In the genomic region with DNA sequence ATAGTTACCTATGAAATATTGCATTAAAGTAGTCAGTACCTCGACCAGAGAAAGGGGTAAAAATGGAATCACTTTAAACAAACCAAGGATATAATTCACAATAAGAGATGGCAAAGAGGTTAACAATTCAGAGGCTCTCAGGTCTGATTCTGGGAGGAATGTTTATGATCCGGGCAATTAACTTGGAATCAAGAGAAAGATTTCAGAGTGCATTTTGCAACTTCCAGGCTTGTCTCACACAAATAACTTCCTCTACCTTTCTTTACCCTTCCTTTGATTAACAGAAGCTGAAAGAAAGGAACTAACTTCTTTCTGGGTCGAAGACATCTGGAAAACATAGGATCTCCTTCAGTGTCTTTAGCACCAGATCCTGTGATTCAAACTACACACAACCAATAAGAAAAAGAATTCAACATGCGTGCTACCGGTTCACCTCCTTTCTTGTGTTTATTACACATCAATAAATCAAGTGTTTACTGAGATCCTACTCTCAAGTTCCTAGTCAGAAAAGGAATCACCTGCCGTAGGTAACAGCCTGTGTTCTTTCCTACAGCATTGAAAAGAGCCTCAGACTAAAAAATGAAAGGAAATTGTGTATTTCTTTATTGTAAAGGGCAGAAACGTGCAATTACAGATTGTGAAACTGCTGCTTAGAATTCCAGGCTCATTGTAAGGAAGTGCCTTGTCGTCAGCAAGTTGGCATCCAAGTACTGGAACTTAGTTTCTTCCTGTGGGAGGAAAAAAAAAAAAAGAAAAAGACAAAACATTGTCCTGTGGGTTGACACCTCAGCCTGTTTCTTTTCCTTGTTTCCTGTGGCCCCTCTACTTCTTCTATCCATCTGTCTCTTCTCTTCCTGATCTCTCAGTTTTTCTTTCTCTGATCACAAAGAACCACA, we compare ENCODE assay signal across 13 cellular contexts. TPM values are rescaled to one million over a fixed set of nuclear protein-coding genes. Genes with fewer than 3 reads are reported as not detected.
A peak's percentile ranks its signal among the peaks of the same experiment; 100 is the strongest.
DNase-seq lines count a peak whose midpoint lies in the region; ATAC-seq and TF ChIP-seq lines count a peak whose summit lies in the region.
"Had no signal": no experiment of that assay in that cellular context is flagged by ENCODE, and none has a peak within 500 bp of the region (broad histone marks: within the 10 kb centered on the region; RNA-seq: fewer than 3 reads in every experiment).

No MANE protein-coding gene starts in this region.

- H3K27me3 Mint-ChIP-seq in CD4-positive, CD25-positive, alpha-beta regulatory T cell = no peaks in the 10 kb centered on the region
- H3K27me3 Mint-ChIP-seq: brain had no signal

- H3K36me3 Mint-ChIP-seq in CD4-positive, CD25-positive, alpha-beta regulatory T cell = no peaks in the 10 kb centered on the region
- H3K36me3 Mint-ChIP-seq: brain had no signal

- TF ChIP-seq CTCF in fibroblast of mammary gland (conservative IDR thresholded peaks at IDR 0.05; ENCODE audit: control insufficient read depth, insufficient read depth, low read depth, low read length) (no peak), osteoblast (IDR thresholded peaks at IDR 0.05; ENCODE audit: extremely low read depth, low read depth, low read length) (no peak), sigmoid colon (IDR thresholded peaks at IDR 0.05) (no peak)

- no peaks in the 10 kb centered on the region for H3K27me3 ChIP-seq in CD4-positive, CD25-positive, alpha-beta regulatory T cell (ENCODE audit: control insufficient read depth, insufficient read depth, low read length)
- H3K27me3 ChIP-seq in osteoblast (ENCODE audit: insufficient read depth, low read length) (no peaks in the 10 kb centered on the region), sigmoid colon (no peaks in the 10 kb centered on the region)

- no peaks in the 10 kb centered on the region for H3K9me3 ChIP-seq in CD4-positive, CD25-positive, alpha-beta regulatory T cell (ENCODE audit: control insufficient read depth in 2 of 2, low read length in 2 of 2)
- H3K9me3 ChIP-seq in osteoblast (ENCODE audit: low read depth, low read length) = no peaks in the 10 kb centered on the region
- no peaks in the 10 kb centered on the region for H3K9me3 ChIP-seq in sigmoid colon

- no peaks in the 10 kb centered on the region for H3K36me3 ChIP-seq in CD4-positive, CD25-positive, alpha-beta regulatory T cell (ENCODE audit: control insufficient read depth, insufficient read depth, low read length)
- H3K36me3 ChIP-seq in osteoblast (ENCODE audit: insufficient read depth, low read length) = no peaks in the 10 kb centered on the region
- H3K36me3 ChIP-seq in sigmoid colon = no peaks in the 10 kb centered on the region

- peaks cover 0 to 6% (median 0%) of the 10 kb centered on the region in 7 donors for H3K9me3 Mint-ChIP-seq in CD4-positive, CD25-positive, alpha-beta regulatory T cell

- 11 to 40% methylated on average over 8 of the region's 8 CpGs for WGBS in sigmoid colon, 2 donors

- peak overlapping the region; percentile 60 for H3K4me2 ChIP-seq in osteoblast (ENCODE audit: insufficient read depth, low read length)

- H2AFZ ChIP-seq in osteoblast (ENCODE audit: low read length) = peak overlapping the region; percentile 84

- H3K27ac Mint-ChIP-seq in CD4-positive, CD25-positive, alpha-beta regulatory T cell = peak overlapping the region; percentile 14 to 61 (median 52)
- H3K27ac Mint-ChIP-seq: brain had no signal

- TF ChIP-seq EP300 in sigmoid colon (IDR thresholded peaks at IDR 0.05) = no peak

- TF ChIP-seq POLR2A in sigmoid colon (IDR thresholded peaks at IDR 0.05) = no peak

- intact Hi-C loops in sigmoid colon (cut with DNase I) = no loop called here

- no peaks in the 10 kb centered on the region for H3K79me2 ChIP-seq in osteoblast (ENCODE audit: insufficient read depth, low read length)

- no peak overlapping the region for H3K27ac ChIP-seq in CD4-positive, CD25-positive, alpha-beta regulatory T cell (ENCODE audit: insufficient read depth, low read length, poor library complexity, severe bottlenecking)
- H3K27ac ChIP-seq in osteoblast (ENCODE audit: low read depth, low read length) (no peak overlapping the region), sigmoid colon (no peak overlapping the region)

- ATAC-seq in CD4-positive, CD25-positive, alpha-beta regulatory T cell (ENCODE audit: low read depth in 2 of 2) = no peak
- ATAC-seq in HG03521 (IDR thresholded peaks at IDR 0.05; ENCODE audit: unreplicated experiment) = no peak
- ATAC-seq: stimulated activated naive CD8-positive, alpha-beta T cell treated with anti-CD3 and anti-CD28 coated beads, Interleukin-15, Interleukin-2, amounts not matched to agents 100 U/mL and 50 U/mL, for 24 hours had no signal

- H3K4me3 Mint-ChIP-seq in CD4-positive, CD25-positive, alpha-beta regulatory T cell = no peak overlapping the region
- H3K4me3 Mint-ChIP-seq: brain had no signal

- no peak for DNase-seq in CD4-positive, CD25-positive, alpha-beta regulatory T cell
- DNase-seq in NCI-H460 (ENCODE audit: extremely low read depth, low read depth) = peak; percentile 7
- DNase-seq in fibroblast of mammary gland (ENCODE audit: low read depth) = peak; percentile 33
- no peak for DNase-seq in osteoblast (ENCODE audit: insufficient read length, low spot score, missing footprints)
- no peak for DNase-seq in ecto neural progenitor cell (ENCODE audit: low spot score)
- no peak for DNase-seq in sigmoid colon
- DNase-seq in OCI-M1 (lab: John Stamatoyannopoulos, UW) = no peak
- DNase-seq: activated T-cell treated with anti-CD3 and anti-CD28 coated beads for 4 hours; NCI-H2029; stimulated activated naive CD8-positive, alpha-beta T cell treated with anti-CD3 and anti-CD28 coated beads, Interleukin-15, Interleukin-2, amounts not matched to agents 100 U/mL and 50 U/mL, for 24 hours had no signal

- H3K4me3 ChIP-seq in CD4-positive, CD25-positive, alpha-beta regulatory T cell (ENCODE audit: low read depth, low read length) = no peak overlapping the region
- H3K4me3 ChIP-seq in fibroblast of mammary gland (ENCODE audit: control insufficient read depth, low read depth, low read length) (no peak overlapping the region), osteoblast (ENCODE audit: insufficient read depth, low read length) (peak overlapping the region; percentile 45), sigmoid colon (no peak overlapping the region)

- no peaks in the 10 kb centered on the region for H4K20me1 ChIP-seq in osteoblast (ENCODE audit: insufficient read depth, low read length)

- peaks cover 13 to 38% (median 19%) of the 10 kb centered on the region in 4 donors for H3K4me1 Mint-ChIP-seq in CD4-positive, CD25-positive, alpha-beta regulatory T cell

- no peaks in the 10 kb centered on the region for H3K4me1 ChIP-seq in CD4-positive, CD25-positive, alpha-beta regulatory T cell (ENCODE audit: control insufficient read depth, insufficient read depth, low read length, poor library complexity, severe bottlenecking)
- H3K4me1 ChIP-seq in osteoblast (ENCODE audit: insufficient read depth, low read length) (no peaks in the 10 kb centered on the region), sigmoid colon (no peaks in the 10 kb centered on the region)

RNA-seq across cellular contexts. Expression of a gene that starts 29.5 kb away (rescaled TPM):
- not detected for total RNA-seq in CD4-positive, CD25-positive, alpha-beta regulatory T cell
- not detected for polyA plus RNA-seq in CD4-positive, CD25-positive, alpha-beta regulatory T cell
- not detected in 2 replicates for total RNA-seq in NCI-H460 (2014; rRNA removed; shearing (Covaris generic))
- not detected in 2 replicates for polyA plus RNA-seq in NCI-H460 (2014; cell fraction: nucleus; rRNA removed)
- total RNA-seq in osteoblast (not detected in 2 replicates), sigmoid colon (not detected)
- not detected for polyA plus RNA-seq in sigmoid colon
- total RNA-seq: OCI-LY7 had no signal

Comparison
In these comparisons a context has a peak if more than half of its experiments do, and no peak if none do; other contexts are left out.
1. DNase-seq: peak in NCI-H460 (single experiment) and fibroblast of mammary gland (single experiment); none in CD4-positive, CD25-positive, alpha-beta regulatory T cell (0 of 3), osteoblast (single experiment), ecto neural progenitor cell (single experiment), sigmoid colon (single experiment) and OCI-M1 (single experiment).